ENCODE assay signal across 8 cellular contexts in the genomic region with DNA sequence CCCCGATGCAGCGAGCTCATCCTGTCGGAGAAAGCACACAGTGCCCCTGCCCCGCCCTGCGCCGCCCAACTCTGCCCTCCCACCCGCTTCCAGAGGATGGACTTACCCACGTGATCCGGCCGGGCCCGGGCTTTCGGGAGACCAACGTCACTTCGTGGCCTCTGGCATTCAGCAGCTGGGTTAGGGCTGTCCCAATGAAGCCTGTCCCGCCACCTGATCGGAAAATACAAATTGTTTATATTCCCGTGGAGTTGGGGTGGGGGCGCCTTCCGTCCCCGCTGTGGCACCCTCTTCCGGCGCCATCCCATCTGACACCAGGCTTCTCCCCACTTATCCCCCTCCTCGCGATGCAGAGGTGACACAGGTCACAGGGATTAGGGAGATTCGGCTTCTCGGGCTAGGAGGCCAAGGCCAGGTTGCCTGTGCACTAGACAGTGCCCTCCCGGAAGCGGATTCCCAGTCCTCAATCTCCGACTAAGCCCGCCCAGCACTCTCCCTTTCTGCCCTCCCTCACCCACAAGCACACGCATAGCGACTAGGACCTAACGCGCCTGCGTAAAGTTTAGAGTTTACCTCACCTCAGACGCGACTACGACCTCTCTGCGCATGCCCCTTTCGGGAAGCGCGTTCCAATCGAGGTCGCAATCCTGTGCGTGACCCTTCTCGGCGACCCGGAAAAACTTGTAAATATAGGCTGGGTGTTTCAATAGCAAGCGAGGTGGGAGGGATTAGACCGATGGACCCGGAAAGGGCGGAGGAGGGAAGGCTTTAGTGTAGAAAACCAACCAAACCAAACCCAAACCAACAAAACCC. TPM values are rescaled to one million over a fixed set of nuclear protein-coding genes. Genes with fewer than 3 reads are reported as not detected.
DNase-seq lines count a peak whose midpoint lies in the region; ATAC-seq, FAIRE-seq and TF ChIP-seq lines count a peak whose summit lies in the region.

A gene with protein sequence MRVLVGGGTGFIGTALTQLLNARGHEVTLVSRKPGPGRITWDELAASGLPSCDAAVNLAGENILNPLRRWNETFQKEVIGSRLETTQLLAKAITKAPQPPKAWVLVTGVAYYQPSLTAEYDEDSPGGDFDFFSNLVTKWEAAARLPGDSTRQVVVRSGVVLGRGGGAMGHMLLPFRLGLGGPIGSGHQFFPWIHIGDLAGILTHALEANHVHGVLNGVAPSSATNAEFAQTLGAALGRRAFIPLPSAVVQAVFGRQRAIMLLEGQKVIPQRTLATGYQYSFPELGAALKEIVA (minus strand): TSS at position 537 of the 813 bp plus-strand sequence. CDS start 7 bp downstream, at position 530.

- H3F3A ChIP-seq in smooth muscle cell (ENCODE audit: low read depth): no peaks in the 10 kb centered on the region

- H3K4me3 ChIP-seq in AG04450 (ENCODE audit: low read depth, low read length) (peak within 1 kb of the TSS; percentile 94), WI38 (ENCODE audit: low read depth, low read length) (peak within 1 kb of the TSS; percentile 88), bronchial epithelial cell (ENCODE audit: low read depth, low read length) (peak within 1 kb of the TSS; percentile 77), smooth muscle cell (peak within 1 kb of the TSS; percentile 89)

- CTCF ChIA-PET in AG04450 (lab: Charles Lee): interaction anchor here (0.6 to 4.2 kb wide), 8 partner anchors 11 to 201 kb away, joined by 4 to 66 read pairs (median 5); partner anchors contain the start of genes ADCY4 and CIDEB

- no peaks in the 10 kb centered on the region; the same call in 1 of the 2 replicates for H3K9me3 ChIP-seq in AG04450 (ENCODE audit: control insufficient read depth, insufficient read depth, low read length)
- no peaks in the 10 kb centered on the region for H3K9me3 ChIP-seq in smooth muscle cell (replicated peaks; ENCODE audit: low read depth)

- H3K79me2 ChIP-seq in smooth muscle cell (ENCODE audit: low read depth): peaks cover 5% of the 10 kb centered on the region

- 1% methylated on average over 52 of the region's 52 CpGs for WGBS in smooth muscle cell (ENCODE audit: low lambda C conversion rate)

- POLR2A ChIA-PET in AG04450 (lab: Yijun Ruan, JAX): interaction anchor here (0.8 to 1.3 kb wide), 4 partner anchors 11 to 134 kb away, joined by 3 to 9 read pairs (median 6); partner anchors contain the start of genes CIDEB and KHNYN

- H3K36me3 ChIP-seq in bronchial epithelial cell (ENCODE audit: control insufficient read depth, insufficient read depth, low read length) (peaks cover 24% of the 10 kb centered on the region), smooth muscle cell (ENCODE audit: low read depth) (no peaks in the 10 kb centered on the region)

- H3K27ac ChIP-seq in AG04450 (ENCODE audit: low read depth, low read length): peak within 1 kb of the TSS; percentile 100
- H3K27ac ChIP-seq in smooth muscle cell (ENCODE audit: low read depth): peak within 1 kb of the TSS; percentile 98

- TF ChIP-seq CTCF in AG04450 (IDR thresholded peaks at IDR 0.05; ENCODE audit: low read depth, low read length) (no peak), WI38 (IDR thresholded peaks at IDR 0.05; ENCODE audit: low read depth, low read length) (no peak), bronchial epithelial cell (IDR thresholded peaks at IDR 0.05; ENCODE audit: insufficient read depth, low read length, severe bottlenecking) (no peak), smooth muscle cell (IDR thresholded peaks at IDR 0.05; ENCODE audit: borderline replicate concordance, insufficient read depth, poor library complexity, severe bottlenecking) (no peak)

- H3K27me3 ChIP-seq in AG04450 (ENCODE audit: control insufficient read depth, insufficient read depth, low read length): no peaks in the 10 kb centered on the region
- no peaks in the 10 kb centered on the region for H3K27me3 ChIP-seq in bronchial epithelial cell (ENCODE audit: control insufficient read depth, insufficient read depth, low read length)
- no peaks in the 10 kb centered on the region for H3K27me3 ChIP-seq in smooth muscle cell (ENCODE audit: low read depth)

- ATAC-seq in GM18907 (IDR thresholded peaks at IDR 0.05; ENCODE audit: unreplicated experiment): peak; percentile 92
- peak; percentile 92 for ATAC-seq in HG03159 (IDR thresholded peaks at IDR 0.05; ENCODE audit: unreplicated experiment)

- H3K9ac ChIP-seq in smooth muscle cell (ENCODE audit: low read depth): peak within 1 kb of the TSS; percentile 95

- H4K20me1 ChIP-seq in smooth muscle cell (ENCODE audit: low read depth): no peaks in the 10 kb centered on the region

- H2AFZ ChIP-seq in smooth muscle cell (ENCODE audit: low read depth): peak within 1 kb of the TSS; percentile 75

- DNase-seq in AG04450 (ENCODE audit: low read depth, low spot score): peak; percentile 98
- peak; percentile 98 for DNase-seq in NCI-H2227 treated with DMSO at 0.1 percent for 48 hours (lab: John Stamatoyannopoulos, UW)
- DNase-seq in bronchial epithelial cell (ENCODE audit: low read depth): peak; percentile 99
- DNase-seq in iPS-NIHi7 (ENCODE audit: extremely low spot score): peak; percentile 97
- peak; percentile 81 for DNase-seq in smooth muscle cell (lab: John Stamatoyannopoulos, UW; ENCODE audit: unreplicated experiment)

- peaks cover 12% of the 10 kb centered on the region for H3K4me1 ChIP-seq in smooth muscle cell (ENCODE audit: low read depth)

- H3K4me2 ChIP-seq in smooth muscle cell: peak within 1 kb of the TSS; percentile 91

- FAIRE-seq in bronchial epithelial cell (lab: Jason Lieb, UNC): peak; percentile 91

RNA-seq across cellular contexts. Expression of the gene that starts here (rescaled TPM):
- polyA plus RNA-seq in AG04450 (2011; rRNA removed) (22.9 and 24.9 TPM in 2 replicates), smooth muscle cell (62.6 and 78.8 TPM in 2 replicates)
- polyA minus RNA-seq in AG04450 (2011; rRNA and poly(A)+ RNA removed): 9.9 and 11.1 TPM in 2 replicates
- total RNA-seq in bronchial epithelial cell (6.5 and 8.2 TPM in 2 replicates), smooth muscle cell (20.9 and 21.6 TPM in 2 replicates)

Comparison
In these comparisons a context has a peak if more than half of its experiments do, and no peak if none do; other contexts are left out.
1. Peak in every context shown above with its lines: DNase-seq, ATAC-seq, H3K4me3 ChIP-seq and H3K27ac ChIP-seq.